In genomic region chr5:81505672-81506071, GRCh38 we compare ENCODE assay signal across 1 cellular context.
TF ChIP-seq lines count a peak whose summit lies in the region.

No MANE protein-coding gene starts in this region.

TF ChIP-seq in liver, 16 proteins besides CTCF, POLR2A, EP300 and RAD21 (continued from another document):
- no peak for TF ChIP-seq REST (IDR thresholded peaks at IDR 0.05)
- no peak for TF ChIP-seq FOXA1 (IDR thresholded peaks at IDR 0.05)
